1 cellular context compared by ENCODE assay signal in genomic region chr3:178971614-178972013, GRCh38.
TF ChIP-seq lines count a peak whose summit lies in the region.

No MANE protein-coding gene starts in this region.

TF ChIP-seq in K562, 482 proteins besides CTCF, POLR2A, EP300 and RAD21 (continued from another document):
- TF ChIP-seq, protein P1, sequence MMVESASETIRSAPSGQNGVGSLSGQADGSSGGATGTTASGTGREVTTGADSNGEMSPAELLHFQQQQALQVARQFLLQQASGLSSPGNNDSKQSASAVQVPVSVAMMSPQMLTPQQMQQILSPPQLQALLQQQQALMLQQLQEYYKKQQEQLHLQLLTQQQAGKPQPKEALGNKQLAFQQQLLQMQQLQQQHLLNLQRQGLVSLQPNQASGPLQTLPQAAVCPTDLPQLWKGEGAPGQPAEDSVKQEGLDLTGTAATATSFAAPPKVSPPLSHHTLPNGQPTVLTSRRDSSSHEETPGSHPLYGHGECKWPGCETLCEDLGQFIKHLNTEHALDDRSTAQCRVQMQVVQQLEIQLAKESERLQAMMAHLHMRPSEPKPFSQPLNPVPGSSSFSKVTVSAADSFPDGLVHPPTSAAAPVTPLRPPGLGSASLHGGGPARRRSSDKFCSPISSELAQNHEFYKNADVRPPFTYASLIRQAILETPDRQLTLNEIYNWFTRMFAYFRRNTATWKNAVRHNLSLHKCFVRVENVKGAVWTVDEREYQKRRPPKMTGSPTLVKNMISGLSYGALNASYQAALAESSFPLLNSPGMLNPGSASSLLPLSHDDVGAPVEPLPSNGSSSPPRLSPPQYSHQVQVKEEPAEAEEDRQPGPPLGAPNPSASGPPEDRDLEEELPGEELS (CRISPR knock-in tag; IDR thresholded peaks at IDR 0.05; ENCODE audit: borderline replicate concordance): no peak
- TF ChIP-seq HNRNPH1 (optimal IDR thresholded peaks at IDR 0.05; ENCODE audit: low read depth, low read length) (no peak), HEY1 (CRISPR knock-in tag; IDR thresholded peaks at IDR 0.05; ENCODE audit: borderline replicate concordance) (no peak), ZNF586 (CRISPR knock-in tag; conservative IDR thresholded peaks at IDR 0.05) (no peak), TCF3 (CRISPR knock-in tag; IDR thresholded peaks at IDR 0.05) (no peak), ZNF583 (CRISPR knock-in tag; IDR thresholded peaks at IDR 0.05) (no peak), SMARCC2 (IDR thresholded peaks at IDR 0.05; ENCODE audit: low read depth) (no peak), ZNF174 (CRISPR knock-in tag; IDR thresholded peaks at IDR 0.05) (no peak)
